ENCODE assay signal across 8 cellular contexts in genomic region chr1:168178638-168179410, GRCh38. TPM values are rescaled to one million over a fixed set of nuclear protein-coding genes. Genes with fewer than 3 reads are reported as not detected.
DNase-seq lines count a peak whose midpoint lies in the region; ATAC-seq, FAIRE-seq and TF ChIP-seq lines count a peak whose summit lies in the region.

Gene TIPRL (plus strand): TSS chr1:168178962. CDS start chr1:168179078, 116 bp downstream.

- H2AK5ac ChIP-seq in H1 (ENCODE audit: low read depth, low read length) = no peak within 1 kb of the TSS

- peak within 1 kb of the TSS; percentile 77 for H2AFZ ChIP-seq in H1 (ENCODE audit: low read length)

- H3K4me1 ChIP-seq in H1 (replicated peaks in 1 of 4; ENCODE audit: control insufficient read depth in 3 of 4, insufficient read depth in 4 of 4, low read length in 3 of 4) = peaks cover 0 to 3% (median 0%) of the 10 kb centered on the region in 4 experiments; a peak in 2 of 7 replicates

- H3K79me2 ChIP-seq in H1 (ENCODE audit: control insufficient read depth in 1 of 2, insufficient read depth in 2 of 2, low read length in 2 of 2) = peaks cover 0 to 21% of the 10 kb centered on the region in 2 experiments; a peak in 2 of 4 replicates

- peak; percentile 83 for ATAC-seq in memory B cell (ENCODE audit: low read depth)

- no peak for TF ChIP-seq EP300 in H1 (IDR thresholded peaks at IDR 0.05; ENCODE audit: borderline replicate concordance in 1 of 2, low read depth in 2 of 2, low read length in 2 of 2)

- no peaks in the 10 kb centered on the region for H3K36me3 ChIP-seq in H1 (ENCODE audit: control insufficient read depth in 2 of 4, insufficient read depth in 4 of 4, low read length in 3 of 4)

- H4K8ac ChIP-seq in H1 (ENCODE audit: extremely low read depth, insufficient read depth, low read length) = peak within 1 kb of the TSS; percentile 69; the same call in 1 of the 2 replicates

- peak; percentile 26 to 54; a peak in 3 of 4 replicates for TF ChIP-seq RAD21 in H1 (IDR thresholded peaks at IDR 0.05 in 1 of 2, conservative IDR thresholded peaks at IDR 0.05 in 1 of 2; ENCODE audit: low read depth in 2 of 2, low read length in 2 of 2)

- peak within 1 kb of the TSS; percentile 65 to 75 (median 72) for H3K9ac ChIP-seq in H1 (replicated peaks in 1 of 4; ENCODE audit: extremely low read depth in 1 of 4, low read depth in 3 of 4, low read length in 3 of 4)

- peak within 1 kb of the TSS; percentile 73; the same call in 1 of the 2 replicates for H3K27ac ChIP-seq in H1 (ENCODE audit: low read depth, low read length)

- no peak within 1 kb of the TSS for H3K14ac ChIP-seq in H1 (ENCODE audit: insufficient read length)

- H2BK120ac ChIP-seq in H1 (replicated peaks; ENCODE audit: low read depth, low read length) = no peak within 1 kb of the TSS

- peaks cover 2% of the 10 kb centered on the region for H3K27me3 Mint-ChIP-seq in memory B cell

- peak within 1 kb of the TSS; percentile 51 to 96 (median 86) for H3K4me3 ChIP-seq in H1 (ENCODE audit: extremely low read depth in 1 of 4, insufficient read depth in 2 of 4, low read depth in 3 of 4, low read length in 4 of 4)

- no peak within 1 kb of the TSS for H3K23ac ChIP-seq in H1 (ENCODE audit: insufficient read length)

- CTCF ChIA-PET in activated CD8-positive, alpha-beta memory T cell treated with anti-CD3 and anti-CD28 coated beads for 36 hours (lab: Charles Lee) = interaction anchor here (0.7 kb wide), 1 partner anchor 164 kb away, joined by 3 read pairs; no protein-coding TSS in a partner anchor
- CTCF ChIA-PET in H1 (lab: Charles Lee; ENCODE audit: partially characterized antibody) = interaction anchor here (0.6 to 1.4 kb wide), 3 partner anchors 9 to 1374 kb away, joined by 3 to 8 read pairs (median 3); no protein-coding TSS in a partner anchor

- H3K4me1 Mint-ChIP-seq in memory B cell = peaks cover 2% of the 10 kb centered on the region

- DNase-seq in COR-L47 (lab: John Stamatoyannopoulos, UW) = peak; percentile 97
- peak; percentile 88 for DNase-seq in GM20000 (ENCODE audit: low spot score)
- DNase-seq in HT-29 (ENCODE audit: low spot score) = peak; percentile 96
- peak; percentile 90 for DNase-seq in NK-92 treated with Interleukin-12 subunit alpha and Interleukin-12 subunit beta, amount 100 ng/mL, for 24 hours (lab: John Stamatoyannopoulos, UW)
- DNase-seq in H1 (ENCODE audit: low read depth in 1 of 2, low spot score in 2 of 2) = peak; percentile 95 to 96
- peak; percentile 90 to 93 for DNase-seq in memory B cell (ENCODE audit: low spot score in 2 of 2)
- peak; percentile 89 for DNase-seq in stimulated activated CD8-positive, alpha-beta memory T cell treated with anti-CD3 and anti-CD28 coated beads, Interleukin-12 subunit alpha, Interleukin-12 subunit beta, amount 100 ng/mL, for 24 hours (ENCODE audit: extremely low read depth)

- FAIRE-seq in H1 (lab: Jason Lieb, UNC) = peak; percentile 92

- no peak within 1 kb of the TSS for H2BK20ac ChIP-seq in H1 (ENCODE audit: low read length)

- H3K27me3 ChIP-seq in H1 (replicated peaks in 1 of 4; ENCODE audit: control insufficient read depth in 3 of 4, extremely low read depth in 1 of 4, insufficient read depth in 3 of 4, low read length in 3 of 4) = no peaks in the 10 kb centered on the region

- no peak within 1 kb of the TSS for H4K91ac ChIP-seq in H1 (replicated peaks; ENCODE audit: insufficient read length, low read length)

- peaks cover 4% of the 10 kb centered on the region for H3K36me3 Mint-ChIP-seq in memory B cell

- H3K9me3 ChIP-seq in H1 (ENCODE audit: insufficient read depth in 2 of 2, low read depth in 1 of 2, low read length in 1 of 2) = no peaks in the 10 kb centered on the region

- peak; percentile 42 for TF ChIP-seq CTCF in GM20000 (IDR thresholded peaks at IDR 0.05; ENCODE audit: extremely low read depth, missing control alignments)
- peak; percentile 50 to 61 (median 59) for TF ChIP-seq CTCF in H1 (IDR thresholded peaks at IDR 0.05; ENCODE audit: control extremely low read depth in 1 of 3, insufficient read depth in 1 of 3, low read depth in 1 of 3, low read length in 3 of 3)

- no peaks in the 10 kb centered on the region for H3K9me3 Mint-ChIP-seq in memory B cell

- H3K79me1 ChIP-seq in H1 (ENCODE audit: low read depth, low read length) = 0 out of 2 replicates have a peak, but pooled peaks cover 2% of the 10 kb centered on the region

- no peak within 1 kb of the TSS for H3K56ac ChIP-seq in H1 (replicated peaks; ENCODE audit: insufficient read length, low read depth, low read length)

- peak within 1 kb of the TSS; percentile 73 to 99 for H3K4me2 ChIP-seq in H1 (ENCODE audit: insufficient read depth in 1 of 2, low read depth in 2 of 2, low read length in 2 of 2)

- TF ChIP-seq POLR2A in H1 (IDR thresholded peaks at IDR 0.05; ENCODE audit: control extremely low read depth in 1 of 2, low read depth in 2 of 2, low read length in 2 of 2) = peak in 1 of 2 experiments; percentile 83; a peak in 2 of 3 replicates

- H3K4me3 Mint-ChIP-seq in memory B cell = peak within 1 kb of the TSS; percentile 5

- H2BK15ac ChIP-seq in H1 (ENCODE audit: low read length) = no peak within 1 kb of the TSS

- POLR2A ChIA-PET in activated CD8-positive, alpha-beta memory T cell treated with anti-CD3 and anti-CD28 coated beads for 36 hours (lab: Charles Lee) = interaction anchor here (0.8 kb wide), 1 partner anchor 47 kb away, joined by 4 read pairs; the partner anchor contains the start of gene SFT2D2
- POLR2A ChIA-PET in H1 (lab: Charles Lee; ENCODE audit: partially characterized antibody) = interaction anchor here (0.5 to 1.3 kb wide), 3 partner anchors 47 to 643 kb away, joined by 3 to 6 read pairs (median 4); partner anchors contain the start of gene SFT2D2

- no peaks in the 10 kb centered on the region for H4K20me1 ChIP-seq in H1 (replicated peaks in 1 of 2; ENCODE audit: control insufficient read depth in 1 of 2, insufficient read depth in 2 of 2, low read length in 2 of 2)

- peaks cover 6% of the 10 kb centered on the region; the same call in 1 of the 2 replicates for H3K23me2 ChIP-seq in H1 (ENCODE audit: low read depth, low read length)

- H3K18ac ChIP-seq in H1 (ENCODE audit: extremely low read depth, low read length) = peak within 1 kb of the TSS; percentile 56; the same call in 1 of the 2 replicates

- no peak within 1 kb of the TSS for H3K27ac Mint-ChIP-seq in memory B cell

- H3K4ac ChIP-seq in H1 (replicated peaks; ENCODE audit: insufficient read length, low read depth, low read length) = no peak within 1 kb of the TSS

- 2% methylated on average over 41 of the region's 56 CpGs; no CpG with 5 or more reads in 1 of the 2 experiments for WGBS in H1 (ENCODE audit: extremely low coverage in 1 of 2, insufficient coverage in 1 of 2, insufficient read length in 1 of 2, insufficient replicate concordance in 2 of 2, low coverage in 1 of 2, low lambda C conversion rate in 2 of 2, missing lambda C conversion rate in 1 of 2), 2 experiments

- peak within 1 kb of the TSS; percentile 77 for H2BK5ac ChIP-seq in H1 (ENCODE audit: low read depth, low read length)

- H2BK12ac ChIP-seq in H1 (ENCODE audit: low read depth, low read length) = no peak within 1 kb of the TSS

- peak within 1 kb of the TSS; percentile 61 for H4K5ac ChIP-seq in H1 (ENCODE audit: insufficient read length, low read depth, low read length)

TF ChIP-seq in H1, 55 proteins besides CTCF, POLR2A, EP300 and RAD21 (continues in another document):
- no peak for TF ChIP-seq MAFK (IDR thresholded peaks at IDR 0.05; ENCODE audit: low read depth, low read length)
- TF ChIP-seq CEBPB (IDR thresholded peaks at IDR 0.05; ENCODE audit: low read depth, low read length) = peak; percentile 1; the same call in 1 of the 2 replicates
- TF ChIP-seq CBX8 (IDR thresholded peaks at IDR 0.05; ENCODE audit: borderline replicate concordance, low read depth, low read length) = no peak
- peak; percentile 47; the same call in 1 of the 2 replicates for TF ChIP-seq MAX (IDR thresholded peaks at IDR 0.05)
- 0 out of 2 replicates have a peak, but pooled peaks have one; percentile 36 for TF ChIP-seq SP1 (IDR thresholded peaks at IDR 0.05; ENCODE audit: low read depth, low read length)
- TF ChIP-seq CBX5 (IDR thresholded peaks at IDR 0.05; ENCODE audit: low read depth, low read length) = no peak
- TF ChIP-seq ASH2L (IDR thresholded peaks at IDR 0.05; ENCODE audit: low read length) = peak; percentile 27
- TF ChIP-seq SIN3A (conservative IDR thresholded peaks at IDR 0.05 in 1 of 2, IDR thresholded peaks at IDR 0.05 in 1 of 2; ENCODE audit: low read depth in 1 of 2, low read length in 2 of 2) = peak in 1 of 2 experiments; percentile 78; a peak in 2 of 4 replicates
- peak; percentile 96 for TF ChIP-seq CREB1 (IDR thresholded peaks at IDR 0.05)
- TF ChIP-seq RBBP5 (IDR thresholded peaks at IDR 0.05; ENCODE audit: borderline replicate concordance, low read depth, low read length) = peak; percentile 73; the same call in 1 of the 2 replicates
- TF ChIP-seq TAF1 (IDR thresholded peaks at IDR 0.05; ENCODE audit: low read depth, low read length) = peak; percentile 68; the same call in 1 of the 2 replicates
- peak; percentile 100 for TF ChIP-seq JUND (IDR thresholded peaks at IDR 0.05; ENCODE audit: low read length)
- TF ChIP-seq EGR1 (IDR thresholded peaks at IDR 0.05; ENCODE audit: borderline replicate concordance, low read depth, low read length) = peak; percentile 87
- 0 out of 2 replicates have a peak, but pooled peaks have one; percentile 1 for TF ChIP-seq TEAD4 (IDR thresholded peaks at IDR 0.05; ENCODE audit: low read depth, low read length)
- TF ChIP-seq TAF7 (optimal IDR thresholded peaks at IDR 0.05; ENCODE audit: borderline replicate concordance, low read depth, low read length) = peak; percentile 47
- 0 out of 2 replicates have a peak, but pooled peaks have one; percentile 25 for TF ChIP-seq YY1 (IDR thresholded peaks at IDR 0.05; ENCODE audit: low read depth, low read length)

RNA-seq across cellular contexts. Expression of gene TIPRL, which starts in this region (rescaled TPM):
- total RNA-seq in HT-29 (2014; rRNA removed; shearing (Covaris generic)) = 10.7 and 16.6 TPM in 2 replicates
- total RNA-seq in activated CD8-positive, alpha-beta memory T cell treated with anti-CD3 and anti-CD28 coated beads for 36 hours = 10 to 100 TPM; 40.4 to 43.4 TPM
- 23.8 and 27.4 TPM in 2 replicates for total RNA-seq in H1 (2021; fragmentation: NEBNext Ultra II Directional; extraction: Animal tissue kit (Norgen Biotek cat#: 25700))
- polyA plus RNA-seq in H1 (2011; rRNA removed) = 4.8 and 8.1 TPM in 2 replicates
- polyA plus RNA-seq in H1 (2011; cell fraction: cytosol; rRNA removed) = 11.4 TPM
- 1.7 TPM for polyA plus RNA-seq in H1 (2011; cell fraction: nucleus; rRNA removed)
- polyA plus RNA-seq in H1 (2012, experiment 1 of 2) = 12.2 to 24.4 TPM (median 15.1 TPM) in 4 replicates
- polyA plus RNA-seq in H1 (2012, experiment 2 of 2) = 3.8 TPM
- 15.4 TPM for polyA plus RNA-seq in H1 (2013, experiment 1 of 2)
- 15.3 TPM for polyA plus RNA-seq in H1 (2013, experiment 2 of 2)
- 6.2 and 8.7 TPM in 2 replicates for polyA minus RNA-seq in H1 (2011; rRNA and poly(A)+ RNA removed)
- polyA minus RNA-seq in H1 (2011; cell fraction: cytosol; rRNA and poly(A)+ RNA removed) = 7.8 TPM
- 4.8 TPM for polyA minus RNA-seq in H1 (2011; cell fraction: nucleus; rRNA and poly(A)+ RNA removed)

Comparison
In these comparisons a context has a peak if more than half of its experiments do, and no peak if none do; other contexts are left out.
1. Peak in every context shown above with its lines: DNase-seq, ATAC-seq, H3K4me3 ChIP-seq and H3K27ac ChIP-seq.